17 cellular contexts compared by ENCODE assay signal in the genomic region with DNA sequence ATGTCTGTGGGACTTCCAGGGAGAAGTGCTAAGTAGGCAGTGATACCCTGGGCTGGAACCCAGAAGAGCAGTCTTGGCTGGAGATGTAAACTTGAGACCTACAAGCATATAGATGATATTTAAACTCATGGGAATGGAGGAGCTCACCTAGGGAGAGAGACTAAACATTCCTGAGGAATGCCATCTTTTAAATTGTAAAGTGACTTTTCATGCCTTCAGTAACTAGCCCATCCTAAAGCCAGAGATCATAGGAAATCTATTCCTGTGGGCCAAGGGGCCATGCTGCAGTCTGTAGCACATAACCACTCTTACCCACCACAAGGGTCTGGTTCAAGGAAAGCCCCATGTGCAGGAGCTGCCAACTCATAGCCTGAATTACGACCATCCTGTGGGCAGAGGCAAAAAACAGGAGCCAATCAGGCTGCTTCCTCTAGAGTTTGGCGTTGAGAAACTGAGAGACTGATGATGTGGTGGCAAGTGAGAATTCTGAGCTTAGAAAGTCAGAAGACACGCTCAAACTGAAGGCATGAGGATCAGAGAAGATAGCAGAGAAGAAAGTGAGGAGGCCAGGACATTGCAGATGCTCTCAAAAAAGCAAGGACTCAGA. TPM values are rescaled to one million over a fixed set of nuclear protein-coding genes. Genes with fewer than 3 reads are reported as not detected.
DNase-seq lines count a peak whose midpoint lies in the region; ATAC-seq and TF ChIP-seq lines count a peak whose summit lies in the region.
"Had no signal": no experiment of that assay in that cellular context is flagged by ENCODE, and none has a peak within 500 bp of the region (broad histone marks: within the 10 kb centered on the region; RNA-seq: fewer than 3 reads in every experiment).

No MANE protein-coding gene starts in this region.

- H3K9me3 Mint-ChIP-seq in activated CD8-positive, alpha-beta memory T cell treated with anti-CD3 and anti-CD28 coated beads, Interleukin-2, amount 10 ng/mL, durations not matched to agents 7 days and 5 days (ENCODE audit: low read depth), result no peaks in the 10 kb centered on the region
- H3K9me3 Mint-ChIP-seq: activated CD4-positive, alpha-beta T cell treated with anti-CD3 and anti-CD28 coated beads, Interleukin-2, amount 10 ng/mL, durations not matched to agents 24 days and 14 days; CD8-positive, alpha-beta T cell; immature natural killer cell had no signal

- POLR2A ChIA-PET in GM10248 (lab: Yijun Ruan, JAX), result no interaction called here

- CTCF ChIA-PET in activated CD8-positive, alpha-beta memory T cell treated with anti-CD3 and anti-CD28 coated beads, Interleukin-2, amount 10 ng/mL, durations not matched to agents 7 days and 5 days (lab: Charles Lee), result interaction anchor here (1.0 to 4.8 kb wide), 7 partner anchors 9 to 75 kb away, joined by 3 to 27 read pairs (median 7); no protein-coding TSS in a partner anchor
- CTCF ChIA-PET in GM10248 (lab: Yijun Ruan, JAX), result interaction anchor here (0.7 to 1.8 kb wide), 5 partner anchors 9 to 97 kb away, joined by 3 to 7 read pairs (median 4); no protein-coding TSS in a partner anchor

- ATAC-seq in activated CD8-positive, alpha-beta memory T cell treated with anti-CD3 and anti-CD28 coated beads, Interleukin-2, amount 10 ng/mL, durations not matched to agents 7 days and 5 days, result peak; percentile 77
- peak; percentile 54 for ATAC-seq in HG02610 (IDR thresholded peaks at IDR 0.05; ENCODE audit: unreplicated experiment)
- ATAC-seq in stimulated activated naive CD8-positive, alpha-beta T cell treated with anti-CD3 and anti-CD28 coated beads, Interleukin-15, Interleukin-2, amounts not matched to agents 100 U/mL and 50 U/mL, for 24 hours, result peak; percentile 70
- ATAC-seq: A549; CD8-positive, alpha-beta T cell; T-helper 17 cell had no signal

- peaks cover 53% of the 10 kb centered on the region for H3K4me1 Mint-ChIP-seq in activated CD8-positive, alpha-beta memory T cell treated with anti-CD3 and anti-CD28 coated beads, Interleukin-2, amount 10 ng/mL, durations not matched to agents 7 days and 5 days
- H3K4me1 Mint-ChIP-seq: T-helper 17 cell had no signal

- TF ChIP-seq CTCF in GM10248 (IDR thresholded peaks at IDR 0.05; ENCODE audit: control extremely low read depth, extremely low read depth, low read depth, missing control alignments), result no peak

- no peaks in the 10 kb centered on the region for H3K36me3 Mint-ChIP-seq in activated CD8-positive, alpha-beta memory T cell treated with anti-CD3 and anti-CD28 coated beads, Interleukin-2, amount 10 ng/mL, durations not matched to agents 7 days and 5 days
- H3K36me3 Mint-ChIP-seq: CD8-positive, alpha-beta T cell; immature natural killer cell had no signal

- H3K27me3 Mint-ChIP-seq in activated CD8-positive, alpha-beta memory T cell treated with anti-CD3 and anti-CD28 coated beads, Interleukin-2, amount 10 ng/mL, durations not matched to agents 7 days and 5 days, result peaks cover 14% of the 10 kb centered on the region

- H3K27ac Mint-ChIP-seq in activated CD8-positive, alpha-beta memory T cell treated with anti-CD3 and anti-CD28 coated beads, Interleukin-2, amount 10 ng/mL, durations not matched to agents 7 days and 5 days, result peak overlapping the region; percentile 68
- H3K27ac Mint-ChIP-seq: activated CD4-positive, alpha-beta T cell treated with anti-CD3 and anti-CD28 coated beads, Interleukin-2, amount 10 ng/mL, durations not matched to agents 24 days and 14 days; CD8-positive, alpha-beta T cell; T-helper 17 cell had no signal

- H3K4me3 Mint-ChIP-seq in activated CD8-positive, alpha-beta memory T cell treated with anti-CD3 and anti-CD28 coated beads, Interleukin-2, amount 10 ng/mL, durations not matched to agents 7 days and 5 days, result no peak overlapping the region
- H3K4me3 Mint-ChIP-seq: activated CD4-positive, alpha-beta T cell treated with anti-CD3 and anti-CD28 coated beads, Interleukin-2, amount 10 ng/mL, durations not matched to agents 24 days and 14 days; CD8-positive, alpha-beta T cell; immature natural killer cell; T-helper 17 cell had no signal

- DNase-seq in activated CD8-positive, alpha-beta memory T cell treated with anti-CD3 and anti-CD28 coated beads, Interleukin-2, amount 10 ng/mL, durations not matched to agents 7 days and 5 days, result peak; percentile 78
- no peak for DNase-seq in activated CD8-positive, alpha-beta memory T cell treated with anti-CD3 and anti-CD28 coated beads, Interleukin-2, amount 50 U/mL, for 4 hours
- peak; percentile 19 for DNase-seq in MV-4-11 (lab: John Stamatoyannopoulos, UW)
- DNase-seq in stimulated activated naive CD8-positive, alpha-beta T cell treated with anti-CD3 and anti-CD28 coated beads, Interleukin-15, Interleukin-2, amounts not matched to agents 100 U/mL and 50 U/mL, for 24 hours, result peak; percentile 15
- DNase-seq in glomerular visceral epithelial cell (ENCODE audit: extremely low spot score), result no peak
- no peak for DNase-seq in GM10248 (ENCODE audit: extremely low spot score)
- DNase-seq in COLO668 (lab: John Stamatoyannopoulos, UW; ENCODE audit: unreplicated experiment), result no peak
- DNase-seq: activated CD4-positive, alpha-beta T cell treated with anti-CD3 and anti-CD28 coated beads, Interleukin-2, amount 10 ng/mL, durations not matched to agents 24 days and 14 days; CD8-positive, alpha-beta T cell; immature natural killer cell; NCI-H1694; NCI-H526 treated with DMSO at 0.1 percent for 48 hours; small intestine; T-helper 17 cell; testis had no signal

RNA-seq across cellular contexts. Expression of a gene that starts 37.5 kb away (rescaled TPM):
- total RNA-seq in activated CD8-positive, alpha-beta memory T cell treated with anti-CD3 and anti-CD28 coated beads, Interleukin-2, amount 10 ng/mL, durations not matched to agents 7 days and 5 days, result 1 to 10 TPM; 4.7 to 8.5 TPM

Comparison
In these comparisons a context has a peak if more than half of its experiments do, and no peak if none do; other contexts are left out.
1. DNase-seq: peak in activated CD8-positive, alpha-beta memory T cell treated with anti-CD3 and anti-CD28 coated beads, Interleukin-2, amount 10 ng/mL, durations not matched to agents 7 days and 5 days (single experiment), MV-4-11 (single experiment) and stimulated activated naive CD8-positive, alpha-beta T cell treated with anti-CD3 and anti-CD28 coated beads, Interleukin-15, Interleukin-2, amounts not matched to agents 100 U/mL and 50 U/mL, for 24 hours (single experiment); none in activated CD8-positive, alpha-beta memory T cell treated with anti-CD3 and anti-CD28 coated beads, Interleukin-2, amount 50 U/mL, for 4 hours (single experiment), glomerular visceral epithelial cell (single experiment), GM10248 (single experiment) and COLO668 (single experiment).
2. Peak in every context shown above with its lines, with median percentiles within 50 percentile points of each other: ATAC-seq.